Comparison of ENCODE assay signal across 1 cellular context in genomic region chr15:76155742-76156141, GRCh38.
TF ChIP-seq lines count a peak whose summit lies in the region.

No MANE protein-coding gene starts in this region.

TF ChIP-seq in H1, 55 proteins besides CTCF, POLR2A, EP300 and RAD21 (continued from another document):
- no peak for TF ChIP-seq RFX5 (IDR thresholded peaks at IDR 0.05; ENCODE audit: borderline replicate concordance, low read depth, low read length)
- TF ChIP-seq, protein P1, sequence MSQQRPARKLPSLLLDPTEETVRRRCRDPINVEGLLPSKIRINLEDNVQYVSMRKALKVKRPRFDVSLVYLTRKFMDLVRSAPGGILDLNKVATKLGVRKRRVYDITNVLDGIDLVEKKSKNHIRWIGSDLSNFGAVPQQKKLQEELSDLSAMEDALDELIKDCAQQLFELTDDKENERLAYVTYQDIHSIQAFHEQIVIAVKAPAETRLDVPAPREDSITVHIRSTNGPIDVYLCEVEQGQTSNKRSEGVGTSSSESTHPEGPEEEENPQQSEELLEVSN (IDR thresholded peaks at IDR 0.05), result no peak
- no peak for TF ChIP-seq CHD2 (IDR thresholded peaks at IDR 0.05; ENCODE audit: low read length)
- no peak for TF ChIP-seq TCF12 (IDR thresholded peaks at IDR 0.05; ENCODE audit: low read depth, low read length)
- no peak for TF ChIP-seq JUND (IDR thresholded peaks at IDR 0.05; ENCODE audit: low read length)
- TF ChIP-seq, protein P2, sequence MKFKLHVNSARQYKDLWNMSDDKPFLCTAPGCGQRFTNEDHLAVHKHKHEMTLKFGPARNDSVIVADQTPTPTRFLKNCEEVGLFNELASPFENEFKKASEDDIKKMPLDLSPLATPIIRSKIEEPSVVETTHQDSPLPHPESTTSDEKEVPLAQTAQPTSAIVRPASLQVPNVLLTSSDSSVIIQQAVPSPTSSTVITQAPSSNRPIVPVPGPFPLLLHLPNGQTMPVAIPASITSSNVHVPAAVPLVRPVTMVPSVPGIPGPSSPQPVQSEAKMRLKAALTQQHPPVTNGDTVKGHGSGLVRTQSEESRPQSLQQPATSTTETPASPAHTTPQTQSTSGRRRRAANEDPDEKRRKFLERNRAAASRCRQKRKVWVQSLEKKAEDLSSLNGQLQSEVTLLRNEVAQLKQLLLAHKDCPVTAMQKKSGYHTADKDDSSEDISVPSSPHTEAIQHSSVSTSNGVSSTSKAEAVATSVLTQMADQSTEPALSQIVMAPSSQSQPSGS (IDR thresholded peaks at IDR 0.05; ENCODE audit: low read length), result no peak
